In genomic region chr4:55395218-55395528, GRCh38 we compare ENCODE assay signal across 1 cellular context.
TF ChIP-seq lines count a peak whose summit lies in the region.

No MANE protein-coding gene starts in this region.

TF ChIP-seq in IMR-90, 13 proteins besides CTCF, POLR2A, EP300 and RAD21:
- TF ChIP-seq USF2 (IDR thresholded peaks at IDR 0.05; ENCODE audit: low read depth, low read length) (peak; percentile 32; the same call in 1 of the 2 replicates), CHD1 (IDR thresholded peaks at IDR 0.05; ENCODE audit: low read depth, low read length) (no peak), MAFK (IDR thresholded peaks at IDR 0.05; ENCODE audit: low read depth, low read length) (no peak), NFE2L2 (IDR thresholded peaks at IDR 0.05; ENCODE audit: low read depth, low read length) (no peak)
